8 cellular contexts compared by ENCODE assay signal in genomic region chr12:52980773-52981423, GRCh38. TPM values are rescaled to one million over a fixed set of nuclear protein-coding genes. Genes with fewer than 3 reads are reported as not detected.
DNase-seq lines count a peak whose midpoint lies in the region; ATAC-seq and TF ChIP-seq lines count a peak whose summit lies in the region.

No MANE protein-coding gene starts in this region.

- H3K9me3 Mint-ChIP-seq in H9: no peaks in the 10 kb centered on the region
- no peaks in the 10 kb centered on the region for H3K9me3 Mint-ChIP-seq in activated naive CD4-positive, alpha-beta T cell treated with anti-CD3 and anti-CD28 coated beads, Interleukin-2, amount 10 ng/mL, durations not matched to agents 7 days and 5 days

- H2BK5ac ChIP-seq in H9 (ENCODE audit: insufficient read length, low read length) (no peak overlapping the region), trophoblast cell (ENCODE audit: low read depth, low read length, poor library complexity) (peak overlapping the region; percentile 44)

- no peaks in the 10 kb centered on the region; the same call in 1 of the 2 replicates for H3K4me1 ChIP-seq in H9 (ENCODE audit: insufficient read depth, low read length)
- H3K4me1 ChIP-seq in trophoblast cell (ENCODE audit: control insufficient read depth in 1 of 2, insufficient read depth in 2 of 2, low read length in 2 of 2): peaks cover 11 to 19% of the 10 kb centered on the region in 2 experiments
- H3K4me1 ChIP-seq in upper lobe of left lung: peaks cover 0 to 4% (median 0%) of the 10 kb centered on the region in 4 donors

- no peak overlapping the region for H4K91ac ChIP-seq in H9 (ENCODE audit: insufficient read length, low read depth, low read length)
- H4K91ac ChIP-seq in trophoblast cell (ENCODE audit: low read depth, low read length): peak overlapping the region; percentile 77

- H3K4me3 Mint-ChIP-seq in H9: no peak overlapping the region; a peak in 1 of 5 replicates
- H3K4me3 Mint-ChIP-seq in activated naive CD4-positive, alpha-beta T cell treated with anti-CD3 and anti-CD28 coated beads, Interleukin-2, amount 10 ng/mL, durations not matched to agents 7 days and 5 days: no peak overlapping the region

- H3K27me3 ChIP-seq in H9 (ENCODE audit: insufficient read depth, low read length): no peaks in the 10 kb centered on the region
- H3K27me3 ChIP-seq in trophoblast cell (ENCODE audit: insufficient read depth, low read length): no peaks in the 10 kb centered on the region
- no peaks in the 10 kb centered on the region for H3K27me3 ChIP-seq in upper lobe of left lung

- no peak overlapping the region for H4K12ac ChIP-seq in trophoblast cell (ENCODE audit: low read depth, low read length)

- no peak overlapping the region for H2AK5ac ChIP-seq in H9 (ENCODE audit: insufficient read length, low read length)
- H2AK5ac ChIP-seq in trophoblast cell (ENCODE audit: low read length): no peak overlapping the region

- no peak overlapping the region for H2BK12ac ChIP-seq in H9 (ENCODE audit: insufficient read length, low read depth, low read length)
- H2BK12ac ChIP-seq in trophoblast cell (ENCODE audit: low read length): peak overlapping the region; percentile 47

- H3K9me3 ChIP-seq in H9 (ENCODE audit: control insufficient read depth, low read depth, low read length) (no peaks in the 10 kb centered on the region), trophoblast cell (ENCODE audit: insufficient read depth, low read depth, low read length) (no peaks in the 10 kb centered on the region), upper lobe of left lung (no peaks in the 10 kb centered on the region)

- H2BK120ac ChIP-seq in H9 (ENCODE audit: low read depth, low read length, poor library complexity, severe bottlenecking) (no peak overlapping the region), trophoblast cell (ENCODE audit: insufficient read depth, low read length, poor library complexity) (no peak overlapping the region)

- peak; percentile 94 for ATAC-seq in SK-N-SH treated with all-trans-retinoic acid at 6 μM for 48 hours
- peak; percentile 93 to 96 for ATAC-seq in upper lobe of left lung (ENCODE audit: low FRiP score in 2 of 2)

- no peak overlapping the region for H3K27ac ChIP-seq in H9 (ENCODE audit: insufficient read length, low read depth, low read length)
- no peak overlapping the region for H3K27ac ChIP-seq in trophoblast cell (ENCODE audit: low read depth, low read length)
- no peak overlapping the region for H3K27ac ChIP-seq in upper lobe of left lung

- H4K8ac ChIP-seq in H9 (replicated peaks; ENCODE audit: insufficient read length, low read depth, low read length) (no peak overlapping the region), trophoblast cell (ENCODE audit: low read depth, low read length) (no peak overlapping the region)

- H3K4me2 ChIP-seq in H9 (ENCODE audit: insufficient read depth, insufficient read length, low read length) (no peak overlapping the region), trophoblast cell (ENCODE audit: low read length) (no peak overlapping the region)

- no peak overlapping the region for H3K56ac ChIP-seq in H9 (ENCODE audit: insufficient read length, low read depth, low read length)

- TF ChIP-seq EP300 in upper lobe of left lung (IDR thresholded peaks at IDR 0.05): no peak

- TF ChIP-seq CTCF in H9 (conservative IDR thresholded peaks at IDR 0.05) (peak; percentile 100), upper lobe of left lung (IDR thresholded peaks at IDR 0.05) (peak; percentile 88 to 99 (median 94))

- DNase-seq in DMS 273 treated with DMSO at 0.1 percent for 48 hours (lab: John Stamatoyannopoulos, UW) (peak; percentile 71), H9 (peak; percentile 97), NCI-H1417 (lab: John Stamatoyannopoulos, UW) (peak; percentile 95 to 99 (median 96)), glomerular visceral epithelial cell (ENCODE audit: extremely low spot score) (peak; percentile 90), trophoblast cell (peak; percentile 94 to 99), upper lobe of left lung (peak in 1 of 2 donors; percentile 91)
- peak; percentile 89 for DNase-seq in activated naive CD4-positive, alpha-beta T cell treated with anti-CD3 and anti-CD28 coated beads, Interleukin-2, amount 10 ng/mL, durations not matched to agents 7 days and 5 days

- no peak for TF ChIP-seq POLR2A in upper lobe of left lung (IDR thresholded peaks at IDR 0.05)

- H3K23me2 ChIP-seq in H9 (ENCODE audit: insufficient read length, low read depth, low read length, poor library complexity, severe bottlenecking): no peaks in the 10 kb centered on the region

- no peak overlapping the region for H3K27ac Mint-ChIP-seq in H9
- no peak overlapping the region for H3K27ac Mint-ChIP-seq in activated naive CD4-positive, alpha-beta T cell treated with anti-CD3 and anti-CD28 coated beads, Interleukin-2, amount 10 ng/mL, durations not matched to agents 7 days and 5 days

- H3K79me1 ChIP-seq in H9 (ENCODE audit: insufficient read depth, low read depth, low read length, poor library complexity, severe bottlenecking) (no peaks in the 10 kb centered on the region), trophoblast cell (ENCODE audit: low read length) (peaks cover 31% of the 10 kb centered on the region)

- peaks cover 18 to 24% of the 10 kb centered on the region in 2 experiments for H3K4me1 Mint-ChIP-seq in H9
- no peaks in the 10 kb centered on the region for H3K4me1 Mint-ChIP-seq in activated naive CD4-positive, alpha-beta T cell treated with anti-CD3 and anti-CD28 coated beads, Interleukin-2, amount 10 ng/mL, durations not matched to agents 7 days and 5 days

- peaks cover 13% of the 10 kb centered on the region for H3K27me3 Mint-ChIP-seq in H9 (ENCODE audit: low read depth)
- peaks cover 48% of the 10 kb centered on the region for H3K27me3 Mint-ChIP-seq in activated naive CD4-positive, alpha-beta T cell treated with anti-CD3 and anti-CD28 coated beads, Interleukin-2, amount 10 ng/mL, durations not matched to agents 7 days and 5 days

- H4K5ac ChIP-seq in H9 (ENCODE audit: insufficient read length, low read depth, low read length): no peak overlapping the region

- H2AFZ ChIP-seq in H9 (ENCODE audit: low read length) (no peak overlapping the region), trophoblast cell (ENCODE audit: insufficient read depth, low read length, poor library complexity) (no peak overlapping the region)

- H2BK20ac ChIP-seq in H9 (ENCODE audit: low read depth, low read length, poor library complexity, severe bottlenecking): no peak overlapping the region

- H3K18ac ChIP-seq in H9 (ENCODE audit: insufficient read length, low read depth, low read length) (no peak overlapping the region), trophoblast cell (ENCODE audit: low read length) (no peak overlapping the region)

- H3K9ac ChIP-seq in H9 (ENCODE audit: extremely low read depth, insufficient read length, low read length): no peak overlapping the region
- H3K9ac ChIP-seq in trophoblast cell (ENCODE audit: low read length): no peak overlapping the region

- H3K36me3 ChIP-seq in trophoblast cell (ENCODE audit: control insufficient read depth in 1 of 2, insufficient read depth in 2 of 2, low read length in 2 of 2) (no peaks in the 10 kb centered on the region), upper lobe of left lung (no peaks in the 10 kb centered on the region)

- H3K4ac ChIP-seq in H9 (ENCODE audit: low read depth, low read length) (no peak overlapping the region), trophoblast cell (ENCODE audit: low read depth, low read length) (no peak overlapping the region)

- no peaks in the 10 kb centered on the region for H3K36me3 Mint-ChIP-seq in H9 (ENCODE audit: insufficient read depth in 1 of 3, low read depth in 3 of 3)
- H3K36me3 Mint-ChIP-seq in activated naive CD4-positive, alpha-beta T cell treated with anti-CD3 and anti-CD28 coated beads, Interleukin-2, amount 10 ng/mL, durations not matched to agents 7 days and 5 days: no peaks in the 10 kb centered on the region

- H2BK15ac ChIP-seq in H9 (ENCODE audit: low read depth, low read length): no peak overlapping the region

- no peak overlapping the region for H3K23ac ChIP-seq in H9 (ENCODE audit: insufficient read length, low read depth, low read length)
- no peak overlapping the region for H3K23ac ChIP-seq in trophoblast cell (ENCODE audit: low read length)

- H3T11ph ChIP-seq in H9 (ENCODE audit: low read length): no peak overlapping the region

- H3K79me2 ChIP-seq in H9 (ENCODE audit: insufficient read depth, low read length) (no peaks in the 10 kb centered on the region), trophoblast cell (ENCODE audit: control insufficient read depth, insufficient read depth, low read length, poor library complexity) (peaks cover 7% of the 10 kb centered on the region)

- H4K20me1 ChIP-seq in H9 (ENCODE audit: control insufficient read depth, insufficient read depth, insufficient read length): no peaks in the 10 kb centered on the region

- no peak overlapping the region for H3K4me3 ChIP-seq in trophoblast cell (ENCODE audit: low read depth, low read length)
- no peak overlapping the region for H3K4me3 ChIP-seq in upper lobe of left lung

- CTCF ChIA-PET in activated naive CD4-positive, alpha-beta T cell treated with anti-CD3 and anti-CD28 coated beads, Interleukin-2, amount 10 ng/mL, durations not matched to agents 7 days and 5 days (lab: Charles Lee): interaction anchor here (0.7 to 12.5 kb wide), 28 partner anchors 11 to 646 kb away, joined by 3 to 427 read pairs (median 4); no protein-coding TSS in a partner anchor

- WGBS in H9 (ENCODE audit: extremely low coverage, insufficient read length, low lambda C conversion rate): no CpG with 5 or more reads among the region's 11 CpGs
- WGBS in trophoblast cell (ENCODE audit: extremely low coverage, insufficient coverage, insufficient read length): no CpG with 5 or more reads among the region's 11 CpGs
- WGBS in upper lobe of left lung, 2 donors: 26 to 27% methylated on average over 11 of the region's 11 CpGs

- H3K14ac ChIP-seq in H9 (ENCODE audit: insufficient read depth, low read length): no peak overlapping the region
- H3K14ac ChIP-seq in trophoblast cell (ENCODE audit: low read length): no peak overlapping the region

TF ChIP-seq in SK-N-SH treated with all-trans-retinoic acid at 6 μM for 48 hours, 23 proteins besides CTCF, POLR2A, EP300 and RAD21:
- TF ChIP-seq ZNF8 (CRISPR knock-in tag; IDR thresholded peaks at IDR 0.05) (no peak), ZFP3 (CRISPR knock-in tag; IDR thresholded peaks at IDR 0.05) (0 out of 2 replicates have a peak, but pooled peaks have one; percentile 52)
TF ChIP-seq in SK-N-SH treated with all-trans-retinoic acid at 6 μM for 48 hours: peak in this region for 1.

RNA-seq across cellular contexts. Expression of gene EIF4B, which starts 25.4 kb away (rescaled TPM):
- total RNA-seq in H9 (2021): 713 and 723 TPM in 2 replicates
- 342 and 356 TPM in 2 replicates for polyA plus RNA-seq in trophoblast cell (2013)
- total RNA-seq in upper lobe of left lung: 100 to 1,000 TPM; 222 to 451 (median 363) TPM

RNA-seq across cellular contexts. Expression of gene KRT18, which starts 32.0 kb away (rescaled TPM):
- total RNA-seq in H9 (2021) (245 and 263 TPM in 2 replicates), upper lobe of left lung (1,000 to 10,000 TPM in 1 of 6 donors, 100 to 1,000 TPM in 4, 10 to 100 TPM in 1; 99.5 to 1,221 (median 355) TPM)
- polyA plus RNA-seq in trophoblast cell (2013): 4,184 and 4,236 TPM in 2 replicates
